Comparison of ENCODE assay signal across 11 cellular contexts in the genomic region with DNA sequence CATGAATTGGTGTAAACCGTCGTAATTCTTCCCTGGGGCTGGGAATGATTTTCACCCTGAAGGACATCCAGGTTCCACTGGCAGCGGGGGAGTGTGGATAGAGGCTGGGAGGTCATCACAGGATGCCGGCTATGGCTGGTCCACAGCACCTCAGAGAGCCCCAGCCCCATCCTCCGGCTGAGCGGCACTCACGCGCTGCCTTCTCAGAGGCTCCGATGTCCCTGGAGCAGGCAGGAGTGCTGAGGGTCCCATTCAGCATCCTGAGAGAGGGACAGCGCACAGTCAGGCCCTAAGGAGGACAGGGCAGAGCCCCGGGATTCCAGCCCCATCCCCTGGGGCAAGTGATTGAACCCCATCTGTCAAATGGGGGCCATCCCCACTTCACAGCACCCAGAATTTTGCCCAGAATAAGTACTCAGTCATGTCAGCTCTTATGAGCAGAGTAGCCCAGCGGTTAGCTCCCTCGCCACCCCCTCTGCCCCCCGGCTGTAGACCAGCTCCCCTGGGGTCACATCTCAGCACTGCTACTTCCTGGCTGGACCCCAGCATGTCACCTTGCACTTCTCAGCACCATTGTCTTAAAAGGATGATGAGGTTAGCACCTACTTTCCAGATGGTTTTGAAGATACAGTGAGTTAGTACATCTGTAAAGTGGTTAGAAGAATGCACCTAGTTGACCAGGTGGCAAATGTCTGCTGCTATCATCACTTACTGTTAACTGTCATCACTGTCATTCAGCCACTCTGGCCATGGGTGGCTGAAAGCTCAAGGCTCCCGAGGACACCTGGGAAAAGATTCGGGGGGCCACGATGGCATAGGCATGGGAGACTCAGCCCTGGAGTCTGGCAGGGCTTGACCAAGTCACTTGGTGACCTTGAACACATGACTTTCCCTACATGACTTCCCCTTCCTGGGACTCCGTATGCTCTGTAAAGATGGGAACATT. TPM values are rescaled to one million over a fixed set of nuclear protein-coding genes. Genes with fewer than 3 reads are reported as not detected.
DNase-seq lines count a peak whose midpoint lies in the region; ATAC-seq and TF ChIP-seq lines count a peak whose summit lies in the region.
"Had no signal": no experiment of that assay in that cellular context is flagged by ENCODE, and none has a peak within 500 bp of the region (broad histone marks: within the 10 kb centered on the region; RNA-seq: fewer than 3 reads in every experiment).

No MANE protein-coding gene starts in this region.

- H3K27ac Mint-ChIP-seq in activated naive CD4-positive, alpha-beta T cell treated with anti-CD3 and anti-CD28 coated beads, Interleukin-2, amount 50 U/mL, for 72 hours, result peak overlapping the region; percentile 87 to 89
- peak overlapping the region; percentile 13 to 99 (median 96) for H3K27ac Mint-ChIP-seq in naive thymus-derived CD4-positive, alpha-beta T cell

- H3K4me1 ChIP-seq in left ventricle myocardium inferior, result peaks cover 48% of the 10 kb centered on the region
- H3K4me1 ChIP-seq in naive thymus-derived CD4-positive, alpha-beta T cell (ENCODE audit: control insufficient read depth in 2 of 2, insufficient read depth in 2 of 2, low read length in 2 of 2), result peaks cover 57 to 59% of the 10 kb centered on the region in 2 donors
- no peaks in the 10 kb centered on the region for H3K4me1 ChIP-seq in HAP-1

- H3K4me3 Mint-ChIP-seq in naive thymus-derived CD4-positive, alpha-beta T cell, result peak overlapping the region; percentile 19 to 94 (median 86)

- peaks cover 40 to 77% (median 62%) of the 10 kb centered on the region in 7 donors for H3K4me1 Mint-ChIP-seq in naive thymus-derived CD4-positive, alpha-beta T cell

- H3K9me3 ChIP-seq in left ventricle myocardium inferior (replicated peaks) (no peaks in the 10 kb centered on the region), HAP-1 (no peaks in the 10 kb centered on the region)
- no peaks in the 10 kb centered on the region for H3K9me3 ChIP-seq in naive thymus-derived CD4-positive, alpha-beta T cell (ENCODE audit: control insufficient read depth in 2 of 3, low read length in 3 of 3)

- POLR2A ChIA-PET in naive thymus-derived CD4-positive, alpha-beta T cell (lab: Charles Lee), result interaction anchor here (0.6 to 11.9 kb wide), 7 partner anchors 13 to 240 kb away, joined by 3 to 237 read pairs (median 3); a partner anchor contains a TSS

- TF ChIP-seq CTCF in left ventricle myocardium inferior (IDR thresholded peaks at IDR 0.05; ENCODE audit: borderline replicate concordance), result no peak

- ATAC-seq in left ventricle myocardium superior (no peak), left lobe of liver (no peak), GM18505 (IDR thresholded peaks at IDR 0.05; ENCODE audit: unreplicated experiment) (no peak)
- no peak for ATAC-seq in activated naive CD4-positive, alpha-beta T cell treated with anti-CD3 and anti-CD28 coated beads, Interleukin-2, amount 50 U/mL, for 72 hours
- peak; percentile 2 for ATAC-seq in naive thymus-derived CD4-positive, alpha-beta T cell

- DNase-seq in left ventricle myocardium inferior (no peak), left ventricle myocardium superior (no peak), left lobe of liver (ENCODE audit: low spot score) (no peak), AG20443 (ENCODE audit: low spot score) (no peak), HAP-1 (ENCODE audit: low spot score in 2 of 2) (no peak)
- no peak for DNase-seq in activated naive CD4-positive, alpha-beta T cell treated with anti-CD3 and anti-CD28 coated beads, Interleukin-2, amount 50 U/mL, for 72 hours (ENCODE audit: low spot score in 2 of 2)
- no peak for DNase-seq in naive thymus-derived CD4-positive, alpha-beta T cell
- DNase-seq: NCI-H1417 treated with DMSO at 0.1 percent for 48 hours, NCI-H510A had no signal

- in situ Hi-C loops in HAP-1 (cut with MboI; ENCODE audit: low sequenced_read_pairs), result no loop called here

- no peaks in the 10 kb centered on the region for H3K27me3 Mint-ChIP-seq in naive thymus-derived CD4-positive, alpha-beta T cell

- H3K36me3 Mint-ChIP-seq in activated naive CD4-positive, alpha-beta T cell treated with anti-CD3 and anti-CD28 coated beads, Interleukin-2, amount 50 U/mL, for 72 hours, result peaks cover 20 to 44% of the 10 kb centered on the region in 2 donors
- peaks cover 4 to 45% (median 21%) of the 10 kb centered on the region in 5 donors for H3K36me3 Mint-ChIP-seq in naive thymus-derived CD4-positive, alpha-beta T cell

- TF ChIP-seq POLR2A in GM18505 (IDR thresholded peaks at IDR 0.05; ENCODE audit: borderline replicate concordance, extremely low read depth, insufficient read depth, insufficient read length), result no peak

- intact Hi-C loops in left ventricle myocardium inferior (cut with micrococcal nuclease), result loop anchor here (2.0 kb wide), 1 partner anchor 39 kb away; no protein-coding TSS in a partner anchor
- intact Hi-C loops in left ventricle myocardium superior (cut with micrococcal nuclease), result loop anchor here (5.0 kb wide), 1 partner anchor 40 kb away; no protein-coding TSS in a partner anchor
- intact Hi-C loops in naive thymus-derived CD4-positive, alpha-beta T cell (cut with micrococcal nuclease), result loop anchor here in 1 of 2 donors (2.0 to 5.0 kb wide), 4 partner anchors 79 to 280 kb away; a partner anchor contains a TSS

- H3K27me3 ChIP-seq in left ventricle myocardium inferior (ENCODE audit: low read depth) (no peaks in the 10 kb centered on the region), HAP-1 (ENCODE audit: low read depth) (no peaks in the 10 kb centered on the region)
- H3K27me3 ChIP-seq in naive thymus-derived CD4-positive, alpha-beta T cell (ENCODE audit: control insufficient read depth in 2 of 2, insufficient read depth in 2 of 2, low read length in 2 of 2), result no peaks in the 10 kb centered on the region
- H3K27me3 ChIP-seq: brain microvascular endothelial cell had no signal

- H3K36me3 ChIP-seq in left ventricle myocardium inferior, result peaks cover 62% of the 10 kb centered on the region
- H3K36me3 ChIP-seq in naive thymus-derived CD4-positive, alpha-beta T cell (ENCODE audit: control insufficient read depth in 2 of 3, insufficient read depth in 3 of 3, low read length in 3 of 3), result peaks cover 2 to 56% (median 19%) of the 10 kb centered on the region in 3 experiments
- peaks cover 76% of the 10 kb centered on the region for H3K36me3 ChIP-seq in HAP-1 (replicated peaks)

- peak overlapping the region; percentile 58 for H3K27ac ChIP-seq in left ventricle myocardium inferior (replicated peaks)
- H3K27ac ChIP-seq in naive thymus-derived CD4-positive, alpha-beta T cell (ENCODE audit: low read depth, low read length), result peak overlapping the region; percentile 75
- H3K27ac ChIP-seq: brain microvascular endothelial cell had no signal

- CTCF ChIA-PET in naive thymus-derived CD4-positive, alpha-beta T cell (lab: Charles Lee), result interaction anchor here (0.6 to 8.6 kb wide), 11 partner anchors 9 to 173 kb away, joined by 3 to 138 read pairs (median 5); a partner anchor contains a TSS

- H3K4me3 ChIP-seq in left ventricle myocardium inferior (no peak overlapping the region), HAP-1 (no peak overlapping the region)
- peak overlapping the region; percentile 8 for H3K4me3 ChIP-seq in naive thymus-derived CD4-positive, alpha-beta T cell (ENCODE audit: low read length)

- no peaks in the 10 kb centered on the region for H3K9me3 Mint-ChIP-seq in activated naive CD4-positive, alpha-beta T cell treated with anti-CD3 and anti-CD28 coated beads, Interleukin-2, amount 50 U/mL, for 72 hours
- no peaks in the 10 kb centered on the region for H3K9me3 Mint-ChIP-seq in naive thymus-derived CD4-positive, alpha-beta T cell

RNA-seq across cellular contexts. Expression of a gene that starts 11.9 kb away (rescaled TPM):
- total RNA-seq in left ventricle myocardium inferior (26.2 TPM), left ventricle myocardium superior (30.6 TPM), left lobe of liver (17.8 TPM)
- 100 to 1,000 TPM; 158 to 160 TPM for total RNA-seq in activated naive CD4-positive, alpha-beta T cell treated with anti-CD3 and anti-CD28 coated beads, Interleukin-2, amount 50 U/mL, for 72 hours
- total RNA-seq in naive thymus-derived CD4-positive, alpha-beta T cell, result 100 to 1,000 TPM in 4 of 5 experiments, 10 to 100 TPM in 1; 90.1 to 286 (median 253) TPM
- polyA plus RNA-seq in naive thymus-derived CD4-positive, alpha-beta T cell, result 10 to 100 TPM; 33.6 to 74.9 TPM

RNA-seq across cellular contexts. Expression of a gene that starts 18.3 kb away (rescaled TPM):
- 52.8 TPM for total RNA-seq in left ventricle myocardium inferior
- 45.7 TPM for total RNA-seq in left ventricle myocardium superior
- total RNA-seq in activated naive CD4-positive, alpha-beta T cell treated with anti-CD3 and anti-CD28 coated beads, Interleukin-2, amount 50 U/mL, for 72 hours, result 1 to 10 TPM; 1.5 to 1.7 TPM
- 1 to 10 TPM in 4 of 5 experiments, under 1 TPM in 1; 0.48 to 1.9 (median 1.8) TPM for total RNA-seq in naive thymus-derived CD4-positive, alpha-beta T cell
- polyA plus RNA-seq in naive thymus-derived CD4-positive, alpha-beta T cell, result under 1 TPM in 1 of 2 donors, not detected in 1; 0.23 TPM
- total RNA-seq in left lobe of liver, result 4.5 TPM

RNA-seq across cellular contexts. Expression of a gene that starts 29.5 kb away (rescaled TPM):
- total RNA-seq in left ventricle myocardium inferior, result 3.4 TPM
- total RNA-seq in left ventricle myocardium superior, result 9.8 TPM
- total RNA-seq in activated naive CD4-positive, alpha-beta T cell treated with anti-CD3 and anti-CD28 coated beads, Interleukin-2, amount 50 U/mL, for 72 hours, result not detected
- total RNA-seq in naive thymus-derived CD4-positive, alpha-beta T cell, result not detected
- polyA plus RNA-seq in naive thymus-derived CD4-positive, alpha-beta T cell, result not detected
- 564 TPM for total RNA-seq in left lobe of liver

RNA-seq across cellular contexts. Expression of a gene that starts 48.0 kb away (rescaled TPM):
- total RNA-seq in left ventricle myocardium inferior (3.2 TPM), left ventricle myocardium superior (3.4 TPM), left lobe of liver (2.9 TPM)
- 1 to 10 TPM; 6.4 to 9.7 TPM for total RNA-seq in activated naive CD4-positive, alpha-beta T cell treated with anti-CD3 and anti-CD28 coated beads, Interleukin-2, amount 50 U/mL, for 72 hours
- 10 to 100 TPM; 11.0 to 33.9 (median 14.7) TPM for total RNA-seq in naive thymus-derived CD4-positive, alpha-beta T cell
- polyA plus RNA-seq in naive thymus-derived CD4-positive, alpha-beta T cell, result 10 to 100 TPM; 18.3 to 23.5 TPM

Comparison
In these comparisons a context has a peak if more than half of its experiments do, and no peak if none do; other contexts are left out.
1. RNA of a gene that starts 29.5 kb away (total RNA-seq): 564 TPM in left lobe of liver (single experiment); 9.8 TPM in left ventricle myocardium superior (single experiment), 3.4 TPM in left ventricle myocardium inferior (single experiment), not detected in activated naive CD4-positive, alpha-beta T cell treated with anti-CD3 and anti-CD28 coated beads, Interleukin-2, amount 50 U/mL, for 72 hours and not detected in naive thymus-derived CD4-positive, alpha-beta T cell; every median in the first group is over 10 times any median in the second.